Comparison of ENCODE assay signal across 7 cellular contexts in the genomic region with DNA sequence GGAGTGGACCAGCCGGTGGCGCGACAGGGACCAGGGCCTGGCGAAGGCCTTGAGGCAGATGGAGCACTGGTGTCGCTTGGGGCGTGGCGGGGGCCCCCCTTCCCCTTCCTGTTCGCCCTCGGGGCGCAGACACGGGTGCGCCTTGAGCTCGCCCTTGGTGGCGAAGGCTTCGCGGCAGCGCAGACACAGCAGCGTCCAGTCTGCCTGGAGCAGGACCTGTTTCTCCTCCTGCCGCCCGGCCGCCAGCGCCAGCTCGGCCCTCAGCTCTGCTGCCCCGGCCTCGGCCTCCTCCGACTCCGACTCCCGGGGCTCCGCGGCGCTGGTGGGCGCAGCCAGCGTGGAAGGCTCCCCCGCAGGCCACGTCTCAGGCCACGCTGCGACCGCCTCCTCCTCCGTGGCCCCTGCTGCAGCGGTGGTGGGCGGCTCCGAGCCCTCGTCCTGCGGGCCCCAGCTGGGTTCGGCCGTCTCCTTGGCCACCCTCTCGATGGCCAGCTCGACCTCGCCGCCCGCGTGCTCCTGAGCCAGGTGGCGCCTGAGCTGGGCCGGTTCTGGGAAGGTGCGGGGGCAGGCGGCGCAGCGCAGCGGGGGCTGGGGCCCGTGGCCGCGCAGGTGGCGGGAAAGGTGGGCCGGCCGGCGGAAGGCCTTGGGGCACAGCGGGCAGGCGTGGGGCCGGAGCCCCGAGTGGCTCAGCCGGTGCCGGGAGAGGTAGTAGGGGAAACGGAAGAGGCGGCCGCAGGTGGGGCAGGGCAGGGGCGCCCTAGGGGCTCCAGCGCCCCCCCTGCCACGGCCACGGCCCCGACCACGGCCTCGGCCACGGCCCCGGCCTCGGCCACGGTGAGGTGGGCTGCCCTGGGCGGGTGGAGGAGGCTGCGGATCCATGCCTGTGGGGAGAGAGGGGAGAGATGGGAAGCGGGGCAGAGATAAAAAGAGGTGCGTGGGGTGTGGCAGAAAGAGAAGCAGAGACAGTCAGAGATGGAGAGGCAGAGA. TPM values are rescaled to one million over a fixed set of nuclear protein-coding genes. Genes with fewer than 3 reads are reported as not detected.
DNase-seq lines count a peak whose midpoint lies in the region; ATAC-seq and TF ChIP-seq lines count a peak whose summit lies in the region.
"Had no signal": no experiment of that assay in that cellular context is flagged by ENCODE, and none has a peak within 500 bp of the region (broad histone marks: within the 10 kb centered on the region; RNA-seq: fewer than 3 reads in every experiment).

No MANE protein-coding gene starts in this region.

- H3K27ac ChIP-seq in effector memory CD4-positive, alpha-beta T cell (ENCODE audit: insufficient read depth, low read length, poor library complexity, severe bottlenecking), result peak overlapping the region; percentile 74
- H3K27ac ChIP-seq in esophagus squamous epithelium, result no peak overlapping the region
- no peak overlapping the region for H3K27ac ChIP-seq in MM.1S (ENCODE audit: low read length)

- H3K9me2 ChIP-seq in MM.1S (replicated peaks; ENCODE audit: insufficient read depth, low read length), result no peaks in the 10 kb centered on the region

- DNase-seq in LNCaP clone FGC (ENCODE audit: low read depth) (no peak), skeletal muscle cell (ENCODE audit: low read depth) (no peak), esophagus squamous epithelium (lab: John Stamatoyannopoulos, UW) (no peak), MM.1S (no peak)
- no peak for DNase-seq in effector memory CD4-positive, alpha-beta T cell

- no peak for TF ChIP-seq POLR2A in esophagus squamous epithelium (IDR thresholded peaks at IDR 0.05)

- no peak for ATAC-seq in GM19455 (IDR thresholded peaks at IDR 0.05; ENCODE audit: unreplicated experiment)

- H3K9me3 ChIP-seq in effector memory CD4-positive, alpha-beta T cell (ENCODE audit: control insufficient read depth, low read length), result no peaks in the 10 kb centered on the region
- H3K9me3 ChIP-seq in esophagus squamous epithelium (no peaks in the 10 kb centered on the region), MM.1S (replicated peaks; ENCODE audit: insufficient read depth, low read length) (no peaks in the 10 kb centered on the region)

- H3K4me3 ChIP-seq in LNCaP clone FGC (ENCODE audit: low read depth, low read length) (peak overlapping the region; percentile 81), skeletal muscle cell (ENCODE audit: low read depth, low read length) (peak overlapping the region; percentile 93), esophagus squamous epithelium (peak overlapping the region in 2 of 4 donors; percentile 75 to 97), MM.1S (ENCODE audit: low read length) (no peak overlapping the region)
- no peak overlapping the region for H3K4me3 ChIP-seq in effector memory CD4-positive, alpha-beta T cell (ENCODE audit: insufficient read depth, low read depth, low read length, poor library complexity, severe bottlenecking)

- H3K4me2 ChIP-seq in MM.1S (ENCODE audit: low read depth, low read length), result no peak overlapping the region

- H3K36me3 ChIP-seq in effector memory CD4-positive, alpha-beta T cell (ENCODE audit: control insufficient read depth, insufficient read depth, low read length), result peaks cover 4% of the 10 kb centered on the region
- H3K36me3 ChIP-seq in esophagus squamous epithelium (peaks cover 0 to 27% (median 7%) of the 10 kb centered on the region in 3 donors), MM.1S (replicated peaks; ENCODE audit: insufficient read depth, low read length) (no peaks in the 10 kb centered on the region)

- no peak overlapping the region for H3K9ac ChIP-seq in MM.1S (ENCODE audit: low read length)

- 88 to 91% methylated on average over 32 to 42 of the region's 90 CpGs for WGBS in esophagus squamous epithelium, 2 donors

- no peak overlapping the region for H2AFZ ChIP-seq in MM.1S (ENCODE audit: low read length)

- H3K79me2 ChIP-seq in MM.1S (ENCODE audit: low read length), result no peaks in the 10 kb centered on the region

- no peak for TF ChIP-seq CTCF in LNCaP clone FGC (IDR thresholded peaks at IDR 0.05; ENCODE audit: control insufficient read depth, extremely low read depth, insufficient read depth)
- TF ChIP-seq CTCF in esophagus squamous epithelium (IDR thresholded peaks at IDR 0.05), result no peak
- no peak for TF ChIP-seq CTCF in MM.1S (IDR thresholded peaks at IDR 0.05; ENCODE audit: low read length)

- intact Hi-C loops in esophagus squamous epithelium (cut with DNase I), result no loop called here

- peaks cover 13% of the 10 kb centered on the region for H3K4me1 ChIP-seq in effector memory CD4-positive, alpha-beta T cell (ENCODE audit: control insufficient read depth, insufficient read depth, low read length, poor library complexity, severe bottlenecking)
- H3K4me1 ChIP-seq in esophagus squamous epithelium (peaks cover 11 to 31% (median 12%) of the 10 kb centered on the region in 3 donors), MM.1S (ENCODE audit: low read length) (no peaks in the 10 kb centered on the region)

- no peaks in the 10 kb centered on the region for H3K27me3 ChIP-seq in effector memory CD4-positive, alpha-beta T cell (replicated peaks; ENCODE audit: control insufficient read depth, insufficient read depth, low read length, poor library complexity, severe bottlenecking)
- H3K27me3 ChIP-seq in esophagus squamous epithelium (no peaks in the 10 kb centered on the region), MM.1S (replicated peaks; ENCODE audit: insufficient read depth, low read length) (peaks cover 52% of the 10 kb centered on the region)

- no peaks in the 10 kb centered on the region for H4K20me1 ChIP-seq in MM.1S (ENCODE audit: insufficient read depth, low read length)

- no peaks in the 10 kb centered on the region for H3F3A ChIP-seq in MM.1S (ENCODE audit: insufficient read depth, low read length)

RNA-seq across cellular contexts. Expression of gene ZNF579, which starts 1.6 kb away (rescaled TPM):
- total RNA-seq in esophagus squamous epithelium, result 1 to 10 TPM in 3 of 4 donors, under 1 TPM in 1; 0.75 to 3.0 (median 2.2) TPM

RNA-seq across cellular contexts. Expression of gene FIZ1, which starts 20.3 kb away (rescaled TPM):
- 10 to 100 TPM in 1 of 4 donors, 1 to 10 TPM in 3; 5.8 to 12.7 (median 7.9) TPM for total RNA-seq in esophagus squamous epithelium

RNA-seq across cellular contexts. Expression of gene ZNF524, which starts 21.0 kb away (rescaled TPM):
- 10 to 100 TPM; 17.7 to 25.9 (median 22.9) TPM for total RNA-seq in esophagus squamous epithelium

RNA-seq across cellular contexts. Expression of gene ZNF865, which starts 26.4 kb away (rescaled TPM):
- 1 to 10 TPM; 2.7 to 5.3 (median 3.3) TPM for total RNA-seq in esophagus squamous epithelium

RNA-seq across cellular contexts. Expression of gene SBK3, which starts 33.7 kb away (rescaled TPM):
- 1 to 10 TPM in 1 of 4 donors, under 1 TPM in 1, not detected in 2; 0.22 to 1.0 TPM for total RNA-seq in esophagus squamous epithelium
- total RNA-seq: subcutaneous adipose tissue had no signal

Comparison
In these comparisons a context has a peak if more than half of its experiments do, and no peak if none do; other contexts are left out.
1. H3K4me3 ChIP-seq: peak in LNCaP clone FGC (single experiment) and skeletal muscle cell (single experiment); none in effector memory CD4-positive, alpha-beta T cell (single experiment) and MM.1S (single experiment).